1 cellular context compared by ENCODE assay signal in genomic region chr13:113045214-113046007, GRCh38.
TF ChIP-seq lines count a peak whose summit lies in the region.

No MANE protein-coding gene starts in this region.

TF ChIP-seq in GM23338, 12 proteins besides CTCF, POLR2A, EP300 and RAD21 (continued from another document):
- TF ChIP-seq REST (IDR thresholded peaks at IDR 0.05; ENCODE audit: unreplicated experiment) = no peak
- TF ChIP-seq ZNF331 (CRISPR knock-in tag; IDR thresholded peaks at IDR 0.05; ENCODE audit: low read depth) = no peak
- TF ChIP-seq STAT1 (IDR thresholded peaks at IDR 0.05; ENCODE audit: unreplicated experiment) = no peak
- TF ChIP-seq POLR2AphosphoS5 (IDR thresholded peaks at IDR 0.05; ENCODE audit: low read depth) = no peak
